In the genomic region with DNA sequence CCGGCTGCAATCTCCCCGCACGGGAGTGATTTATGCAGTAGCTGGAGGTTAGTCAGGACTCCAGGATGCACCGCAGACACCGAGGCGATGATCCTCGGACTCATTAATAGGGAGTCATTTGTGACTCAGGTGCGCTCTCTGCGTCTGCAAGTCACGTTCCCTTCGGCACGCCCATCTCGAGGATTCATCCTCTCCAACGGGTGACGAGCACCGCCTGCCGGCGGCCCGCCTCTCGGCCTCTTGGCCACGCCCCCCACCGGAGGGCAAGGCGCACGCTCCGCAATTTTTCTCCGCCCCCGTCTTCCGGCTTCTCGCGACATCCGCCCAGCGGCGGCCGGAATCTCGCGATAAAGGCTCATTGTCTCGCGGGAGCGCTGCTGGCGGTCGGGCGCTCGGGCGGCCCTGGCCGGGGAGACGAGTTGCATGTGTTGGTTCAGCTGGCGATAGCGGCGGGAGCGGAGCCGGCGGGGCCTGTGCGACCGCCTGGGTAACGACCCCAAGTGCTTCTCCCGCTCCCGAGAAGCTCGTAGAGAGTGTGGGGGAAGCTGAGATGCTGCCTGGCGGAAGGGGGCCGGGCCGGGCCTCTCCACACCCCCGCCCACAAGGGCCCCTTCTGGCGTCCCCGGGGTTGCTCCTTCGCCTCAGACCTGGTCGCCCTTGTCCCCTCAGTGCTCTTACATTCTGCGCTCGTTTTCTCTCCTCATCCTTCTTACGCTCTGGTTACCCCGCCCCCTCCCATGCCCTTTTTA, we compare ENCODE assay signal across 1 cellular context.
TF ChIP-seq lines count a peak whose summit lies in the region.

Gene DENR, plus strand, starts transcription at position 361 of the 749 bp plus-strand sequence. CDS start 878 bp downstream, outside the sequence.

TF ChIP-seq in SK-N-SH, 30 proteins besides CTCF, POLR2A, EP300 and RAD21 (continued from another document):
- TF ChIP-seq MAX (IDR thresholded peaks at IDR 0.05; ENCODE audit: low read depth) (peak; percentile 92), NFIC (IDR thresholded peaks at IDR 0.05; ENCODE audit: borderline replicate concordance) (no peak), EZH2phosphoT487 (IDR thresholded peaks at IDR 0.05; ENCODE audit: borderline replicate concordance, low read depth) (no peak), SMC3 (IDR thresholded peaks at IDR 0.05; ENCODE audit: low read depth, low read length) (peak; percentile 79), REST (IDR thresholded peaks at IDR 0.05; ENCODE audit: low read depth, low read length) (no peak), CHD2 (IDR thresholded peaks at IDR 0.05; ENCODE audit: low read length, partially characterized antibody) (peak; percentile 100), POLR2AphosphoS5 (IDR thresholded peaks at IDR 0.05; ENCODE audit: low read depth, low read length) (peak; percentile 92), TEAD4 (IDR thresholded peaks at IDR 0.05; ENCODE audit: borderline replicate concordance, insufficient read depth) (no peak), NRF1 (IDR thresholded peaks at IDR 0.05; ENCODE audit: low read depth, low read length) (peak; percentile 43; the same call in 1 of the 2 replicates), MXI1 (IDR thresholded peaks at IDR 0.05; ENCODE audit: low read depth, low read length) (peak; percentile 92; the same call in 1 of the 2 replicates), TAF1 (IDR thresholded peaks at IDR 0.05; ENCODE audit: borderline replicate concordance, low read depth, low read length) (peak; percentile 93)
